8 cellular contexts compared by ENCODE assay signal in genomic region chr10:61835069-61835908, GRCh38.
DNase-seq lines count a peak whose midpoint lies in the region; ATAC-seq and TF ChIP-seq lines count a peak whose summit lies in the region.

No MANE protein-coding gene starts in this region.

- H3K4me3 Mint-ChIP-seq in endodermal cell, result no peak overlapping the region
- no peak overlapping the region for H3K4me3 Mint-ChIP-seq in neural progenitor cell
- H3K4me3 Mint-ChIP-seq in stimulated activated memory B cell treated with anti-CD40 and anti-IgM and Interleukin-4, amounts not matched to agents 10 μg/mL and 1 μg/mL and 100 μg/mL, for 72 hours, result no peak overlapping the region

- H3K36me3 Mint-ChIP-seq in endodermal cell (ENCODE audit: low read depth), result no peaks in the 10 kb centered on the region
- H3K36me3 Mint-ChIP-seq in neural progenitor cell, result no peaks in the 10 kb centered on the region
- no peaks in the 10 kb centered on the region for H3K36me3 Mint-ChIP-seq in stimulated activated memory B cell treated with anti-CD40 and anti-IgM and Interleukin-4, amounts not matched to agents 10 μg/mL and 1 μg/mL and 100 μg/mL, for 72 hours

- H3K27me3 Mint-ChIP-seq in endodermal cell (ENCODE audit: insufficient read depth) (no peaks in the 10 kb centered on the region), neural progenitor cell (ENCODE audit: insufficient read depth, low read depth) (peaks cover 6% of the 10 kb centered on the region)
- no peaks in the 10 kb centered on the region for H3K27me3 Mint-ChIP-seq in stimulated activated memory B cell treated with anti-CD40 and anti-IgM and Interleukin-4, amounts not matched to agents 10 μg/mL and 1 μg/mL and 100 μg/mL, for 72 hours

- 75 to 78% methylated on average over 3 to 8 of the region's 8 CpGs for WGBS in endodermal cell (ENCODE audit: insufficient coverage in 1 of 2, insufficient read length in 1 of 2), 2 experiments

- H3K27me3 ChIP-seq in endodermal cell (ENCODE audit: control insufficient read depth, insufficient read depth, low read length, poor library complexity, severe bottlenecking) (no peaks in the 10 kb centered on the region), neural progenitor cell (no peaks in the 10 kb centered on the region)

- H3K4me1 Mint-ChIP-seq in endodermal cell (peaks cover 23% of the 10 kb centered on the region), neural progenitor cell (peaks cover 30% of the 10 kb centered on the region)
- H3K4me1 Mint-ChIP-seq in stimulated activated memory B cell treated with anti-CD40 and anti-IgM and Interleukin-4, amounts not matched to agents 10 μg/mL and 1 μg/mL and 100 μg/mL, for 72 hours, result no peaks in the 10 kb centered on the region

- H3F3A ChIP-seq in neural progenitor cell (ENCODE audit: low read depth), result no peaks in the 10 kb centered on the region

- H3K9ac ChIP-seq in endodermal cell (ENCODE audit: extremely low read depth, low read length, poor library complexity, severe bottlenecking) (no peak overlapping the region), neural progenitor cell (no peak overlapping the region)

- H3K36me3 ChIP-seq in endodermal cell (ENCODE audit: control insufficient read depth, insufficient read depth, low read length) (no peaks in the 10 kb centered on the region), neural progenitor cell (no peaks in the 10 kb centered on the region)

- H3K9me3 ChIP-seq in endodermal cell (ENCODE audit: control insufficient read depth, low read length) (no peaks in the 10 kb centered on the region), neural progenitor cell (ENCODE audit: low read depth) (no peaks in the 10 kb centered on the region)

- peak overlapping the region; percentile 12 for H2AFZ ChIP-seq in neural progenitor cell (replicated peaks)

- H3K4me2 ChIP-seq in neural progenitor cell, result no peak overlapping the region

- peak; percentile 63 for DNase-seq in DMS 273 (lab: John Stamatoyannopoulos, UW; ENCODE audit: unreplicated experiment)
- DNase-seq in NCI-H69 (lab: John Stamatoyannopoulos, UW), result peak; percentile 74
- DNase-seq in endodermal cell, result peak; percentile 63
- peak; percentile 39 for DNase-seq in neural progenitor cell (ENCODE audit: low spot score)
- no peak for DNase-seq in NCI-H187 treated with DMSO at 0.1 percent for 48 hours (lab: John Stamatoyannopoulos, UW)

- H3K27ac ChIP-seq in endodermal cell (ENCODE audit: low read depth, low read length) (no peak overlapping the region), neural progenitor cell (no peak overlapping the region)

- ATAC-seq in GM19455 (IDR thresholded peaks at IDR 0.05; ENCODE audit: unreplicated experiment), result peak; percentile 68
- no peak for ATAC-seq in HG02571 (IDR thresholded peaks at IDR 0.05; ENCODE audit: unreplicated experiment)
- ATAC-seq in stimulated activated memory B cell treated with anti-CD40 and anti-IgM and Interleukin-4, amounts not matched to agents 10 μg/mL and 1 μg/mL and 100 μg/mL, for 72 hours, result no peak

- no peak overlapping the region for H3K4me3 ChIP-seq in endodermal cell (ENCODE audit: low read length)
- H3K4me3 ChIP-seq in neural progenitor cell, result no peak overlapping the region

- peaks cover 2% of the 10 kb centered on the region for H3K9me3 Mint-ChIP-seq in endodermal cell
- H3K9me3 Mint-ChIP-seq in neural progenitor cell, result no peaks in the 10 kb centered on the region
- H3K9me3 Mint-ChIP-seq in stimulated activated memory B cell treated with anti-CD40 and anti-IgM and Interleukin-4, amounts not matched to agents 10 μg/mL and 1 μg/mL and 100 μg/mL, for 72 hours, result no peaks in the 10 kb centered on the region

- H3K4me1 ChIP-seq in endodermal cell (ENCODE audit: control insufficient read depth, insufficient read depth, low read length) (peaks cover 2% of the 10 kb centered on the region), neural progenitor cell (no peaks in the 10 kb centered on the region)

- no peaks in the 10 kb centered on the region for H4K20me1 ChIP-seq in neural progenitor cell (ENCODE audit: low read depth)

- TF ChIP-seq CTCF in endodermal cell (conservative IDR thresholded peaks at IDR 0.05) (peak; percentile 81), neural progenitor cell (IDR thresholded peaks at IDR 0.05) (peak; percentile 56)

- H3K27ac Mint-ChIP-seq in endodermal cell (no peak overlapping the region), neural progenitor cell (peak overlapping the region; percentile 74)
- no peak overlapping the region for H3K27ac Mint-ChIP-seq in stimulated activated memory B cell treated with anti-CD40 and anti-IgM and Interleukin-4, amounts not matched to agents 10 μg/mL and 1 μg/mL and 100 μg/mL, for 72 hours

- no peaks in the 10 kb centered on the region for H3K79me2 ChIP-seq in neural progenitor cell (ENCODE audit: low read depth)
